Comparison of ENCODE assay signal across 1 cellular context in the genomic region with DNA sequence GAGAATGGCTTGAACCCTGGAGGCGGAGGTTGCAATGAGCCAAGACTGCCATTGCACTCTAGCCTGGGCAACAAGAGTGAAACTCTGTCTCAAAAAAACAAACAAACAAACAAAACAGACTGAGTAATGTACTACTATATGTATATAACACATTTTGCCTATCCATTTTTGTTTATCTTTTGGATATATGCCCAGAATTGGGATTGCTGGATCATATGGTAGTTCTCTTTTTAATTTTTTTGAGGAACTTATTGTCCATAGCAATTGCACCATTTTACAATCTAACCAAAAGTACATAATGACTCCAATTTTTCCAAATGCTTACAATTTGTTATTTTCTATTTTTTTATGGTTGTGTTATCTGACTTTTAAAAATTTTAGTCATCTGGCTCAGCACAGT.
TF ChIP-seq lines count a peak whose summit lies in the region.

No MANE protein-coding gene starts in this region.

TF ChIP-seq in IMR-90, 13 proteins besides CTCF, POLR2A, EP300 and RAD21 (continued from another document):
- TF ChIP-seq, protein P1, sequence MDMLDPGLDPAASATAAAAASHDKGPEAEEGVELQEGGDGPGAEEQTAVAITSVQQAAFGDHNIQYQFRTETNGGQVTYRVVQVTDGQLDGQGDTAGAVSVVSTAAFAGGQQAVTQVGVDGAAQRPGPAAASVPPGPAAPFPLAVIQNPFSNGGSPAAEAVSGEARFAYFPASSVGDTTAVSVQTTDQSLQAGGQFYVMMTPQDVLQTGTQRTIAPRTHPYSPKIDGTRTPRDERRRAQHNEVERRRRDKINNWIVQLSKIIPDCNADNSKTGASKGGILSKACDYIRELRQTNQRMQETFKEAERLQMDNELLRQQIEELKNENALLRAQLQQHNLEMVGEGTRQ (IDR thresholded peaks at IDR 0.05; ENCODE audit: low read depth, low read length) = no peak
- TF ChIP-seq ELK1 (IDR thresholded peaks at IDR 0.05; ENCODE audit: borderline replicate concordance, low read depth, low read length) = no peak
- no peak for TF ChIP-seq RCOR1 (IDR thresholded peaks at IDR 0.05; ENCODE audit: insufficient replicate concordance, low read length)
- no peak for TF ChIP-seq MAZ (IDR thresholded peaks at IDR 0.05; ENCODE audit: borderline replicate concordance, low read depth, low read length)
